Comparison of ENCODE assay signal across 22 cellular contexts in the genomic region with DNA sequence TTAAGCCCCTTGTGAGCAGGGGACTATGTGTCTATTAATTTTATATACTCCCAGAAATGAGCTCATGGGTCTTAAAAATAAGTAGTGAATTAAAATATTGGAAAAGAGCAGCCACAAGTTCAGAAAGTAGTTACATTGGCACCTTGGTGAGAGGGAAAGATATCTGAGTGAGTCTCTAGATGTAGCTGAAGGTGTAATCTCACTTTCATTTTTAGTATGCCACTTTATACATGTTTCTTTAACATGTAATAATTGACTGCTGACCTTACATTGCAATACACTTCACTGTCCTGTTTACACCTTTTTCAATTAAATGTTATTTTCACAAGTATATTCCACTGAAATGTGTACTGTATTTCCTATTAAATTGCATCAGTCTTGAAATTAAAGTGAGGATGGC. TPM values are rescaled to one million over a fixed set of nuclear protein-coding genes. Genes with fewer than 3 reads are reported as not detected.
DNase-seq lines count a peak whose midpoint lies in the region; ATAC-seq and TF ChIP-seq lines count a peak whose summit lies in the region.
"Had no signal": no experiment of that assay in that cellular context is flagged by ENCODE, and none has a peak within 500 bp of the region (broad histone marks: within the 10 kb centered on the region; RNA-seq: fewer than 3 reads in every experiment).

No MANE protein-coding gene starts in this region.

- no peaks in the 10 kb centered on the region for H3K9me3 ChIP-seq in gastrocnemius medialis

- H3K27ac ChIP-seq in gastrocnemius medialis, result no peak overlapping the region
- H3K27ac ChIP-seq: 22Rv1, C4-2B had no signal

- H3K36me3 Mint-ChIP-seq in T-helper 2 cell treated with Interferon-gamma antibody and Interleukin-4, amounts not matched to agents 5 μg/mL and 100 μg/mL, for 36 hours (ENCODE audit: low read depth), result peaks cover 27% of the 10 kb centered on the region
- H3K36me3 Mint-ChIP-seq in stimulated activated effector memory CD8-positive, alpha-beta T cell treated with anti-CD3 and anti-CD28 coated beads, Interleukin-12 subunit alpha, Interleukin-12 subunit beta, amount 100 ng/mL, for 72 hours, result peaks cover 10% of the 10 kb centered on the region

- in situ Hi-C loops in gastrocnemius medialis (cut with MboI; ENCODE audit: low sequenced_read_pairs in 4 of 4), result no loop called here

- H3K4me3 ChIP-seq in gastrocnemius medialis, result no peak overlapping the region

- H3K4me3 Mint-ChIP-seq in stimulated activated naive CD8-positive, alpha-beta T cell treated with anti-CD3 and anti-CD28 coated beads, Interleukin-15, amount 100 ng/mL, for 72 hours, result no peak overlapping the region
- H3K4me3 Mint-ChIP-seq in T-helper 2 cell treated with Interferon-gamma antibody and Interleukin-4, amounts not matched to agents 5 μg/mL and 100 μg/mL, for 36 hours, result no peak overlapping the region
- no peak overlapping the region for H3K4me3 Mint-ChIP-seq in stimulated activated effector memory CD8-positive, alpha-beta T cell treated with anti-CD3 and anti-CD28 coated beads, Interleukin-12 subunit alpha, Interleukin-12 subunit beta, amount 100 ng/mL, for 72 hours

- TF ChIP-seq POLR2A in gastrocnemius medialis (IDR thresholded peaks at IDR 0.05), result no peak

- H3K27ac Mint-ChIP-seq in stimulated activated naive CD8-positive, alpha-beta T cell treated with anti-CD3 and anti-CD28 coated beads, Interleukin-15, amount 100 ng/mL, for 72 hours, result no peak overlapping the region
- peak overlapping the region; percentile 64 for H3K27ac Mint-ChIP-seq in T-helper 2 cell treated with Interferon-gamma antibody and Interleukin-4, amounts not matched to agents 5 μg/mL and 100 μg/mL, for 36 hours
- no peak overlapping the region for H3K27ac Mint-ChIP-seq in stimulated activated effector memory CD8-positive, alpha-beta T cell treated with anti-CD3 and anti-CD28 coated beads, Interleukin-12 subunit alpha, Interleukin-12 subunit beta, amount 100 ng/mL, for 72 hours

- no peak for DNase-seq in activated CD4-positive, CD25-positive, alpha-beta regulatory T cell treated with anti-CD3 and anti-CD28 coated beads, Interleukin-2, amount 50 U/mL, for 72 hours
- no peak for DNase-seq in stimulated activated naive CD8-positive, alpha-beta T cell treated with anti-CD3 and anti-CD28 coated beads, Interleukin-15, amount 100 ng/mL, for 72 hours
- no peak for DNase-seq in stimulated activated naive CD8-positive, alpha-beta T cell treated with anti-CD3 and anti-CD28 coated beads, Interleukin-15, Interleukin-2, amounts not matched to agents 100 U/mL and 50 U/mL, for 24 hours
- DNase-seq in T-helper 2 cell treated with Interferon-gamma antibody and Interleukin-4, amounts not matched to agents 5 μg/mL and 100 μg/mL, for 36 hours (ENCODE audit: low spot score), result no peak
- no peak for DNase-seq in stimulated activated effector memory CD8-positive, alpha-beta T cell treated with anti-CD3 and anti-CD28 coated beads, Interleukin-12 subunit alpha, Interleukin-12 subunit beta, amount 100 ng/mL, for 72 hours (ENCODE audit: low spot score in 2 of 2)
- no peak for DNase-seq in stimulated activated CD8-positive, alpha-beta memory T cell treated with anti-CD3 and anti-CD28 coated beads, Interleukin-4, amount 100 ng/mL, for 48 hours
- DNase-seq in gastrocnemius medialis, result no peak
- DNase-seq: AML-193; DMS 273 treated with DMSO at 0.1 percent for 48 hours; DND-41; MM.1S; NCI-H1105; NCI-H1694; NK-92 treated with Interleukin-12 subunit alpha and Interleukin-12 subunit beta, amount 100 ng/mL, for 24 hours had no signal

- no peak for TF ChIP-seq CTCF in gastrocnemius medialis (IDR thresholded peaks at IDR 0.05 in 4 of 5, conservative IDR thresholded peaks at IDR 0.05 in 1 of 5)

- ATAC-seq in activated CD4-positive, CD25-positive, alpha-beta regulatory T cell treated with anti-CD3 and anti-CD28 coated beads, Interleukin-2, amount 50 U/mL, for 24 hours, result peak; percentile 48 to 68
- ATAC-seq in stimulated activated naive CD8-positive, alpha-beta T cell treated with anti-CD3 and anti-CD28 coated beads, Interleukin-15, amount 100 ng/mL, for 72 hours, result peak; percentile 78
- no peak for ATAC-seq in stimulated activated naive CD8-positive, alpha-beta T cell treated with anti-CD3 and anti-CD28 coated beads, Interleukin-15, Interleukin-2, amounts not matched to agents 100 U/mL and 50 U/mL, for 24 hours
- peak; percentile 56 for ATAC-seq in stimulated activated effector memory CD8-positive, alpha-beta T cell treated with anti-CD3 and anti-CD28 coated beads, Interleukin-12 subunit alpha, Interleukin-12 subunit beta, amount 100 ng/mL, for 72 hours
- ATAC-seq in gastrocnemius medialis, result no peak
- ATAC-seq: Right ventricle myocardium inferior had no signal

- no peaks in the 10 kb centered on the region for H3K27me3 ChIP-seq in gastrocnemius medialis

- H3K27me3 Mint-ChIP-seq in stimulated activated naive CD8-positive, alpha-beta T cell treated with anti-CD3 and anti-CD28 coated beads, Interleukin-15, amount 100 ng/mL, for 72 hours, result no peaks in the 10 kb centered on the region
- no peaks in the 10 kb centered on the region for H3K27me3 Mint-ChIP-seq in T-helper 2 cell treated with Interferon-gamma antibody and Interleukin-4, amounts not matched to agents 5 μg/mL and 100 μg/mL, for 36 hours (ENCODE audit: low read depth)

- H3K4me1 Mint-ChIP-seq in stimulated activated naive CD8-positive, alpha-beta T cell treated with anti-CD3 and anti-CD28 coated beads, Interleukin-15, amount 100 ng/mL, for 72 hours, result peaks cover 14% of the 10 kb centered on the region
- H3K4me1 Mint-ChIP-seq in T-helper 2 cell treated with Interferon-gamma antibody and Interleukin-4, amounts not matched to agents 5 μg/mL and 100 μg/mL, for 36 hours (ENCODE audit: low read depth), result peaks cover 18% of the 10 kb centered on the region
- H3K4me1 Mint-ChIP-seq in stimulated activated effector memory CD8-positive, alpha-beta T cell treated with anti-CD3 and anti-CD28 coated beads, Interleukin-12 subunit alpha, Interleukin-12 subunit beta, amount 100 ng/mL, for 72 hours, result peaks cover 6% of the 10 kb centered on the region

- intact Hi-C loops in gastrocnemius medialis (cut with DNase I; ENCODE audit: low total_unique reads), result loop anchor here (5.0 kb wide), 1 partner anchor 36 kb away; no protein-coding TSS in a partner anchor

- H3K36me3 ChIP-seq in gastrocnemius medialis, result no peaks in the 10 kb centered on the region

- H3K4me1 ChIP-seq in gastrocnemius medialis, result no peaks in the 10 kb centered on the region

- no peaks in the 10 kb centered on the region for H3K9me3 Mint-ChIP-seq in stimulated activated naive CD8-positive, alpha-beta T cell treated with anti-CD3 and anti-CD28 coated beads, Interleukin-15, amount 100 ng/mL, for 72 hours
- H3K9me3 Mint-ChIP-seq in T-helper 2 cell treated with Interferon-gamma antibody and Interleukin-4, amounts not matched to agents 5 μg/mL and 100 μg/mL, for 36 hours, result no peaks in the 10 kb centered on the region
- no peaks in the 10 kb centered on the region for H3K9me3 Mint-ChIP-seq in stimulated activated effector memory CD8-positive, alpha-beta T cell treated with anti-CD3 and anti-CD28 coated beads, Interleukin-12 subunit alpha, Interleukin-12 subunit beta, amount 100 ng/mL, for 72 hours

RNA-seq across cellular contexts. Expression of gene PAK6, which starts 12.1 kb away (rescaled TPM):
- 1 to 10 TPM in 3 of 4 donors, not detected in 1; 1.4 to 2.2 (median 1.5) TPM for total RNA-seq in gastrocnemius medialis
- total RNA-seq: NCI-H460, SK-MEL-5 had no signal

RNA-seq across cellular contexts. Expression of gene ANKRD63, which starts 56.1 kb away (rescaled TPM):
- total RNA-seq in gastrocnemius medialis, result not detected
- total RNA-seq: LHCN-M2, NCI-H460, OCI-LY7 had no signal

Comparison
In these comparisons a context has a peak if more than half of its experiments do, and no peak if none do; other contexts are left out.
1. ATAC-seq: peak in activated CD4-positive, CD25-positive, alpha-beta regulatory T cell treated with anti-CD3 and anti-CD28 coated beads, Interleukin-2, amount 50 U/mL, for 24 hours (2 of 2), stimulated activated naive CD8-positive, alpha-beta T cell treated with anti-CD3 and anti-CD28 coated beads, Interleukin-15, amount 100 ng/mL, for 72 hours (single experiment) and stimulated activated effector memory CD8-positive, alpha-beta T cell treated with anti-CD3 and anti-CD28 coated beads, Interleukin-12 subunit alpha, Interleukin-12 subunit beta, amount 100 ng/mL, for 72 hours (single experiment); none in stimulated activated naive CD8-positive, alpha-beta T cell treated with anti-CD3 and anti-CD28 coated beads, Interleukin-15, Interleukin-2, amounts not matched to agents 100 U/mL and 50 U/mL, for 24 hours (single experiment) and gastrocnemius medialis (0 of 2).